Comparison of ENCODE assay signal across 1 cellular context in genomic region chr4:140095694-140096482, GRCh38.
A peak's percentile ranks its signal among the peaks of the same experiment; 100 is the strongest.
TF ChIP-seq lines count a peak whose summit lies in the region.

No MANE protein-coding gene starts in this region.

TF ChIP-seq in HEK293, 187 proteins besides CTCF, POLR2A, EP300 and RAD21 (continued from another document and continues in another):
- TF ChIP-seq ZNF280D (tag by site-specific recombination; IDR thresholded peaks at IDR 0.05) (no peak), ZNF239 (tag by site-specific recombination; IDR thresholded peaks at IDR 0.05) (no peak), ZNF138 (tag by site-specific recombination; IDR thresholded peaks at IDR 0.05; ENCODE audit: borderline replicate concordance) (no peak), YY2 (tag by site-specific recombination; IDR thresholded peaks at IDR 0.05) (no peak), ZNF48 (tag by site-specific recombination; IDR thresholded peaks at IDR 0.05) (no peak), ZSCAN18 (tag by site-specific recombination; IDR thresholded peaks at IDR 0.05) (no peak), TRIM28 (IDR thresholded peaks at IDR 0.05; ENCODE audit: borderline replicate concordance, low read length) (no peak), ZNF155 (tag by site-specific recombination; IDR thresholded peaks at IDR 0.05) (no peak), ZNF423 (tag by site-specific recombination; IDR thresholded peaks at IDR 0.05) (no peak), ZBTB17 (tag by site-specific recombination; IDR thresholded peaks at IDR 0.05) (peak; percentile 89), ZEB2 (tag by site-specific recombination; IDR thresholded peaks at IDR 0.05) (peak; percentile 79), ZFP3 (tag by site-specific recombination; IDR thresholded peaks at IDR 0.05; ENCODE audit: low read depth) (no peak), SETDB1 (IDR thresholded peaks at IDR 0.05; ENCODE audit: insufficient read length, low read length) (peak; percentile 13), ZNF76 (tag by site-specific recombination; IDR thresholded peaks at IDR 0.05; ENCODE audit: borderline replicate concordance, low read depth) (no peak), ZNF23 (tag by site-specific recombination; IDR thresholded peaks at IDR 0.05; ENCODE audit: borderline replicate concordance) (no peak), ZBTB11 (tag by site-specific recombination; conservative IDR thresholded peaks at IDR 0.05; ENCODE audit: low read depth) (no peak), SP7 (tag by site-specific recombination; IDR thresholded peaks at IDR 0.05) (peak; percentile 82), REST (tag by site-specific recombination; IDR thresholded peaks at IDR 0.05) (no peak), ZNF433 (tag by site-specific recombination; IDR thresholded peaks at IDR 0.05; ENCODE audit: low read depth) (no peak), ZNF514 (tag by site-specific recombination; IDR thresholded peaks at IDR 0.05) (no peak), ZNF324 (tag by site-specific recombination; IDR thresholded peaks at IDR 0.05) (no peak), ZNF600 (tag by site-specific recombination; IDR thresholded peaks at IDR 0.05) (no peak), ZNF223 (tag by site-specific recombination; IDR thresholded peaks at IDR 0.05) (no peak), ZNF785 (tag by site-specific recombination; IDR thresholded peaks at IDR 0.05) (no peak), ZNF114 (tag by site-specific recombination; IDR thresholded peaks at IDR 0.05) (no peak), ZSCAN30 (tag by site-specific recombination; IDR thresholded peaks at IDR 0.05) (no peak), ZNF488 (tag by site-specific recombination; IDR thresholded peaks at IDR 0.05) (no peak), HOXA7 (CRISPR knock-in tag; IDR thresholded peaks at IDR 0.05; ENCODE audit: borderline replicate concordance) (no peak)
- TF ChIP-seq, protein P1, sequence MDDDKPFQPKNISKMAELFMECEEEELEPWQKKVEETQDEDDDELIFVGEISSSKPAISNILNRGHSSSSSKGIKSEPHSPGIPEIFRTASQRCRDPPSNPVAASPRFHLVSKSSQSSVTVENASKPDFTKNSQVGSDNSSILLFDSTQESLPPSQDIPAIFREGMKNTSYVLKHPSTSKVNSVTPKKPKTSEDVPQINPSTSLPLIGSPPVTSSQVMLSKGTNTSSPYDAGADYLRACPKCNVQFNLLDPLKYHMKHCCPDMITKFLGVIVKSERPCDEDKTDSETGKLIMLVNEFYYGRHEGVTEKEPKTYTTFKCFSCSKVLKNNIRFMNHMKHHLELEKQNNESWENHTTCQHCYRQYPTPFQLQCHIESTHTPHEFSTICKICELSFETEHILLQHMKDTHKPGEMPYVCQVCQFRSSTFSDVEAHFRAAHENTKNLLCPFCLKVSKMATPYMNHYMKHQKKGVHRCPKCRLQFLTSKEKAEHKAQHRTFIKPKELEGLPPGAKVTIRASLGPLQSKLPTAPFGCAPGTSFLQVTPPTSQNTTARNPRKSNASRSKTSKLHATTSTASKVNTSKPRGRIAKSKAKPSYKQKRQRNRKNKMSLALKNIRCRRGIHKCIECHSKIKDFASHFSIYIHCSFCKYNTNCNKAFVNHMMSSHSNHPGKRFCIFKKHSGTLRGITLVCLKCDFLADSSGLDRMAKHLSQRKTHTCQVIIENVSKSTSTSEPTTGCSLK (tag by site-specific recombination; IDR thresholded peaks at IDR 0.05), result no peak
- TF ChIP-seq, protein P2, sequence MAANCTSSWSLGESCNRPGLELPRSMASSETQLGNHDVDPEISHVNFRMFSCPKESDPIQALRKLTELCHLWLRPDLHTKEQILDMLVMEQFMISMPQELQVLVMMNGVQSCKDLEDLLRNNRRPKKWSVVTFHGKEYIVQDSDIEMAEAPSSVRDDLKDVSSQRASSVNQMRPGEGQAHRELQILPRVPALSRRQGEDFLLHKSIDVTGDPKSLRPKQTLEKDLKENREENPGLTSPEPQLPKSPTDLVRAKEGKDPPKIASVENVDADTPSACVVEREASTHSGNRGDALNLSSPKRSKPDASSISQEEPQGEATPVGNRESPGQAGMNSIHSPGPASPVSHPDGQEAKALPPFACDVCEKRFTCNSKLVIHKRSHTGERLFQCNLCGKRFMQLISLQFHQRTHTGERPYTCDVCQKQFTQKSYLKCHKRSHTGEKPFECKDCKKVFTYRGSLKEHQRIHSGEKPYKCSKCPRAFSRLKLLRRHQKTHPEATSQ (tag by site-specific recombination; IDR thresholded peaks at IDR 0.05), result no peak
- TF ChIP-seq, protein P3, sequence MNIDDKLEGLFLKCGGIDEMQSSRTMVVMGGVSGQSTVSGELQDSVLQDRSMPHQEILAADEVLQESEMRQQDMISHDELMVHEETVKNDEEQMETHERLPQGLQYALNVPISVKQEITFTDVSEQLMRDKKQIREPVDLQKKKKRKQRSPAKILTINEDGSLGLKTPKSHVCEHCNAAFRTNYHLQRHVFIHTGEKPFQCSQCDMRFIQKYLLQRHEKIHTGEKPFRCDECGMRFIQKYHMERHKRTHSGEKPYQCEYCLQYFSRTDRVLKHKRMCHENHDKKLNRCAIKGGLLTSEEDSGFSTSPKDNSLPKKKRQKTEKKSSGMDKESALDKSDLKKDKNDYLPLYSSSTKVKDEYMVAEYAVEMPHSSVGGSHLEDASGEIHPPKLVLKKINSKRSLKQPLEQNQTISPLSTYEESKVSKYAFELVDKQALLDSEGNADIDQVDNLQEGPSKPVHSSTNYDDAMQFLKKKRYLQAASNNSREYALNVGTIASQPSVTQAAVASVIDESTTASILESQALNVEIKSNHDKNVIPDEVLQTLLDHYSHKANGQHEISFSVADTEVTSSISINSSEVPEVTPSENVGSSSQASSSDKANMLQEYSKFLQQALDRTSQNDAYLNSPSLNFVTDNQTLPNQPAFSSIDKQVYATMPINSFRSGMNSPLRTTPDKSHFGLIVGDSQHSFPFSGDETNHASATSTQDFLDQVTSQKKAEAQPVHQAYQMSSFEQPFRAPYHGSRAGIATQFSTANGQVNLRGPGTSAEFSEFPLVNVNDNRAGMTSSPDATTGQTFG (tag by site-specific recombination; IDR thresholded peaks at IDR 0.05; ENCODE audit: borderline replicate concordance), result no peak
- TF ChIP-seq, protein P4, sequence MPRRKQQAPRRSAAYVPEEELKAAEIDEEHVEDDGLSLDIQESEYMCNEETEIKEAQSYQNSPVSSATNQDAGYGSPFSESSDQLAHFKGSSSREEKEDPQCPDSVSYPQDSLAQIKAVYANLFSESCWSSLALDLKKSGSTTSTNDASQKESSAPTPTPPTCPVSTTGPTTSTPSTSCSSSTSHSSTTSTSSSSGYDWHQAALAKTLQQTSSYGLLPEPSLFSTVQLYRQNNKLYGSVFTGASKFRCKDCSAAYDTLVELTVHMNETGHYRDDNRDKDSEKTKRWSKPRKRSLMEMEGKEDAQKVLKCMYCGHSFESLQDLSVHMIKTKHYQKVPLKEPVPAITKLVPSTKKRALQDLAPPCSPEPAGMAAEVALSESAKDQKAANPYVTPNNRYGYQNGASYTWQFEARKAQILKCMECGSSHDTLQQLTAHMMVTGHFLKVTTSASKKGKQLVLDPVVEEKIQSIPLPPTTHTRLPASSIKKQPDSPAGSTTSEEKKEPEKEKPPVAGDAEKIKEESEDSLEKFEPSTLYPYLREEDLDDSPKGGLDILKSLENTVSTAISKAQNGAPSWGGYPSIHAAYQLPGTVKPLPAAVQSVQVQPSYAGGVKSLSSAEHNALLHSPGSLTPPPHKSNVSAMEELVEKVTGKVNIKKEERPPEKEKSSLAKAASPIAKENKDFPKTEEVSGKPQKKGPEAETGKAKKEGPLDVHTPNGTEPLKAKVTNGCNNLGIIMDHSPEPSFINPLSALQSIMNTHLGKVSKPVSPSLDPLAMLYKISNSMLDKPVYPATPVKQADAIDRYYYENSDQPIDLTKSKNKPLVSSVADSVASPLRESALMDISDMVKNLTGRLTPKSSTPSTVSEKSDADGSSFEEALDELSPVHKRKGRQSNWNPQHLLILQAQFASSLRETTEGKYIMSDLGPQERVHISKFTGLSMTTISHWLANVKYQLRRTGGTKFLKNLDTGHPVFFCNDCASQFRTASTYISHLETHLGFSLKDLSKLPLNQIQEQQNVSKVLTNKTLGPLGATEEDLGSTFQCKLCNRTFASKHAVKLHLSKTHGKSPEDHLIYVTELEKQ (tag by site-specific recombination; IDR thresholded peaks at IDR 0.05; ENCODE audit: borderline replicate concordance), result no peak; the same call in 1 of the 2 replicates
